ENCODE assay signal across 9 cellular contexts in genomic region chr15:52529940-52530339, GRCh38. TPM values are rescaled to one million over a fixed set of nuclear protein-coding genes. Genes with fewer than 3 reads are reported as not detected.
DNase-seq lines count a peak whose midpoint lies in the region; ATAC-seq, FAIRE-seq and TF ChIP-seq lines count a peak whose summit lies in the region.
"Had no signal": no experiment of that assay in that cellular context is flagged by ENCODE, and none has a peak within 500 bp of the region (broad histone marks: within the 10 kb centered on the region; RNA-seq: fewer than 3 reads in every experiment).

No MANE protein-coding gene starts in this region.

- TF ChIP-seq CTCF in DOHH2 (IDR thresholded peaks at IDR 0.05; ENCODE audit: low read depth, low read length, poor library complexity, severe bottlenecking) = no peak
- no peak for TF ChIP-seq CTCF in PC-9 (conservative IDR thresholded peaks at IDR 0.05)
- TF ChIP-seq CTCF in endothelial cell of umbilical vein (IDR thresholded peaks at IDR 0.05; ENCODE audit: extremely low read depth in 1 of 2, insufficient read depth in 1 of 2, low read depth in 1 of 2, low read length in 2 of 2) = no peak
- no peak for TF ChIP-seq CTCF in progenitor cell of endocrine pancreas (IDR thresholded peaks at IDR 0.05; ENCODE audit: unreplicated experiment)
- TF ChIP-seq CTCF in upper lobe of right lung (IDR thresholded peaks at IDR 0.05) = no peak

- FAIRE-seq in endothelial cell of umbilical vein (lab: Jason Lieb, UNC) = no peak

- CTCF ChIA-PET in PC-9 (lab: Charles Lee) (no interaction called here), endothelial cell of umbilical vein (lab: Charles Lee) (interaction anchor here (0.6 kb wide), 1 partner anchor 201 kb away, joined by 4 read pairs; no protein-coding TSS in a partner anchor)

- no peaks in the 10 kb centered on the region for H3K9me2 ChIP-seq in DOHH2 (replicated peaks; ENCODE audit: control insufficient read depth, low read length)
- no peaks in the 10 kb centered on the region for H3K9me2 ChIP-seq in PC-9 (ENCODE audit: insufficient read depth)

- H3K27ac ChIP-seq in DOHH2 (ENCODE audit: low read depth, low read length) (no peak overlapping the region), PC-9 (no peak overlapping the region), endothelial cell of umbilical vein (ENCODE audit: insufficient read depth, low read depth, low read length) (no peak overlapping the region), upper lobe of right lung (no peak overlapping the region)

- POLR2A ChIA-PET in PC-9 (lab: Charles Lee; ENCODE audit: unreplicated experiment) = no interaction called here
- POLR2A ChIA-PET in endothelial cell of umbilical vein (lab: Charles Lee) = no interaction called here

- no peak overlapping the region for H3K9ac ChIP-seq in endothelial cell of umbilical vein (replicated peaks; ENCODE audit: extremely low read depth, insufficient read depth, low read length)

- H4K20me1 ChIP-seq in DOHH2 (ENCODE audit: control insufficient read depth, insufficient read depth, low read depth, low read length) (peaks cover 5% of the 10 kb centered on the region; the same call in 1 of the 2 replicates), PC-9 (ENCODE audit: insufficient read depth) (no peaks in the 10 kb centered on the region), endothelial cell of umbilical vein (replicated peaks; ENCODE audit: control insufficient read depth, extremely low read depth, insufficient read depth, low read length) (peaks cover 3% of the 10 kb centered on the region)

- intact Hi-C loops in PC-9 (cut with micrococcal nuclease; ENCODE audit: unreplicated experiment) (loop anchor here (5.0 kb wide), 2 partner anchors 198 to 273 kb away; no protein-coding TSS in a partner anchor), endothelial cell of umbilical vein (cut with micrococcal nuclease) (loop anchor here (1.0 to 2.0 kb wide), 5 partner anchors 37 to 273 kb away; no protein-coding TSS in a partner anchor), upper lobe of right lung (cut with DNase I) (no loop called here)

- H3K4me3 Mint-ChIP-seq in progenitor cell of endocrine pancreas (ENCODE audit: low read depth) = peak overlapping the region; percentile 74

- DNase-seq in PC-9 (no peak), endothelial cell of umbilical vein (ENCODE audit: low read depth, low spot score) (no peak), progenitor cell of endocrine pancreas (ENCODE audit: low spot score, unreplicated experiment) (no peak), H4 (ENCODE audit: low spot score) (no peak), upper lobe of right lung (no peak)
- DNase-seq in stimulated activated CD4-positive, alpha-beta T cell treated with anti-CD3 and anti-CD28 coated beads, Interleukin-12 subunit alpha, Interleukin-12 subunit beta, amount 100 ng/mL, for 4 hours = no peak
- DNase-seq: NCI-H2081 treated with DMSO at 0.1 percent for 48 hours had no signal

- no peaks in the 10 kb centered on the region for H3K9me3 Mint-ChIP-seq in progenitor cell of endocrine pancreas (ENCODE audit: low read depth)

- ATAC-seq in HG02970 (IDR thresholded peaks at IDR 0.05; ENCODE audit: low FRiP score, unreplicated experiment) (no peak), upper lobe of right lung (no peak)

- H3K36me3 ChIP-seq in DOHH2 (ENCODE audit: control insufficient read depth, low read length) = no peaks in the 10 kb centered on the region
- H3K36me3 ChIP-seq in PC-9 (ENCODE audit: low read depth) = no peaks in the 10 kb centered on the region
- no peaks in the 10 kb centered on the region for H3K36me3 ChIP-seq in endothelial cell of umbilical vein (ENCODE audit: control insufficient read depth in 2 of 2, extremely low read depth in 1 of 2, insufficient read depth in 2 of 2, low read length in 2 of 2)
- H3K36me3 ChIP-seq in upper lobe of right lung = no peaks in the 10 kb centered on the region

- peaks cover 11% of the 10 kb centered on the region for H3K4me1 Mint-ChIP-seq in progenitor cell of endocrine pancreas (ENCODE audit: low read depth)

- H3K4me2 ChIP-seq in DOHH2 (ENCODE audit: low read length) (peak overlapping the region; percentile 91), PC-9 (peak overlapping the region; percentile 89; the same call in 1 of the 2 replicates), endothelial cell of umbilical vein (ENCODE audit: insufficient read depth, low read length) (peak overlapping the region; percentile 82)

- H3F3A ChIP-seq in DOHH2 (ENCODE audit: control insufficient read depth, insufficient read depth) (peaks cover 5% of the 10 kb centered on the region; the same call in 1 of the 2 replicates), PC-9 (ENCODE audit: insufficient read depth, low read depth) (no peaks in the 10 kb centered on the region)

- H3K4me1 ChIP-seq in DOHH2 (ENCODE audit: control insufficient read depth, low read length) (peaks cover 21% of the 10 kb centered on the region), PC-9 (replicated peaks; ENCODE audit: insufficient read depth) (no peaks in the 10 kb centered on the region), endothelial cell of umbilical vein (ENCODE audit: control insufficient read depth, extremely low read depth, insufficient read depth, low read length) (peaks cover 17% of the 10 kb centered on the region), upper lobe of right lung (peaks cover 16% of the 10 kb centered on the region)

- dilution Hi-C loops in endothelial cell of umbilical vein (cut with MboI; ENCODE audit: extremely low pct_ligation_motif_present, low sequenced_read_pairs) = no loop called here

- H2AFZ ChIP-seq in PC-9 (no peak overlapping the region), endothelial cell of umbilical vein (ENCODE audit: low read depth, low read length) (peak overlapping the region; percentile 77)

- peaks cover 33% of the 10 kb centered on the region for H3K79me2 ChIP-seq in DOHH2 (ENCODE audit: control insufficient read depth, low read length)
- no peaks in the 10 kb centered on the region for H3K79me2 ChIP-seq in PC-9 (ENCODE audit: low read depth)
- peaks cover 36% of the 10 kb centered on the region for H3K79me2 ChIP-seq in endothelial cell of umbilical vein (ENCODE audit: control insufficient read depth, insufficient read depth, low read length)

- peak overlapping the region; percentile 53 for H3K27ac Mint-ChIP-seq in progenitor cell of endocrine pancreas

- BruUV-seq in PC-9 (replicated peaks; lab: Mats Ljungman, UMichigan) (no TSS peak), endothelial cell of umbilical vein (replicated peaks; lab: Mats Ljungman, UMichigan) (no TSS peak)

- H3K27me3 ChIP-seq in DOHH2 (ENCODE audit: control insufficient read depth, low read length) (peaks cover 8% of the 10 kb centered on the region), PC-9 (ENCODE audit: insufficient read depth, low read depth) (no peaks in the 10 kb centered on the region), endothelial cell of umbilical vein (ENCODE audit: control insufficient read depth in 2 of 2, insufficient read depth in 2 of 2, low read length in 2 of 2) (no peaks in the 10 kb centered on the region), upper lobe of right lung (peaks cover 6% of the 10 kb centered on the region)

- H3K9me3 ChIP-seq in DOHH2 (ENCODE audit: control insufficient read depth, insufficient read depth, low read length) = no peaks in the 10 kb centered on the region
- H3K9me3 ChIP-seq in PC-9 (ENCODE audit: insufficient read depth, low read depth) = no peaks in the 10 kb centered on the region
- no peaks in the 10 kb centered on the region for H3K9me3 ChIP-seq in endothelial cell of umbilical vein (replicated peaks; ENCODE audit: control insufficient read depth, insufficient read depth, low read length)
- no peaks in the 10 kb centered on the region for H3K9me3 ChIP-seq in upper lobe of right lung

- H3K9me1 ChIP-seq in endothelial cell of umbilical vein (replicated peaks; ENCODE audit: control insufficient read depth, extremely low read depth, insufficient read depth, low read length) = no peaks in the 10 kb centered on the region

- H3K27me3 Mint-ChIP-seq in progenitor cell of endocrine pancreas = peaks cover 58% of the 10 kb centered on the region

- no peak for TF ChIP-seq POLR2A in endothelial cell of umbilical vein (IDR thresholded peaks at IDR 0.05; ENCODE audit: low read depth, low read length)

- peak overlapping the region; percentile 91 for H3K4me3 ChIP-seq in DOHH2 (ENCODE audit: low read length)
- H3K4me3 ChIP-seq in PC-9 = no peak overlapping the region
- H3K4me3 ChIP-seq in endothelial cell of umbilical vein (replicated peaks in 1 of 3; ENCODE audit: insufficient read depth in 1 of 3, low read depth in 1 of 3, low read length in 3 of 3) = peak overlapping the region in 1 of 3 experiments; percentile 58
- H3K4me3 ChIP-seq in upper lobe of right lung = no peak overlapping the region

- no peaks in the 10 kb centered on the region for H3K36me3 Mint-ChIP-seq in progenitor cell of endocrine pancreas (ENCODE audit: insufficient read depth)

TF ChIP-seq in endothelial cell of umbilical vein, 7 proteins besides CTCF, POLR2A, EP300 and RAD21 (continues in another document):
- TF ChIP-seq POLR2AphosphoS5 (IDR thresholded peaks at IDR 0.05; ENCODE audit: insufficient read depth, low read depth, low read length) (no peak), GATA2 (IDR thresholded peaks at IDR 0.05; ENCODE audit: insufficient read depth, insufficient read length, low read depth, low read length) (no peak)

RNA-seq across cellular contexts. Expression of gene MYO5A, which starts 1.3 kb away (rescaled TPM):
- total RNA-seq in PC-9 (2021) (8.7 and 10.7 TPM in 2 replicates), endothelial cell of umbilical vein (87.9 and 91.9 TPM in 2 replicates), progenitor cell of endocrine pancreas (24.9 and 31.0 TPM in 2 replicates), upper lobe of right lung (26.0 TPM)
- polyA plus RNA-seq in endothelial cell of umbilical vein = 28.8 and 31.9 TPM in 2 replicates
- 41.6 and 45.8 TPM in 2 replicates for polyA plus RNA-seq in endothelial cell of umbilical vein (2011; cell fraction: cytosol; rRNA removed)
- 73.2 and 78.4 TPM in 2 replicates for polyA plus RNA-seq in endothelial cell of umbilical vein (2011; cell fraction: nucleus; rRNA removed)
- 39.4 and 70.2 TPM in 2 replicates for polyA plus RNA-seq in endothelial cell of umbilical vein (2012)
- 146 and 150 TPM in 2 replicates for polyA minus RNA-seq in endothelial cell of umbilical vein
- polyA minus RNA-seq in endothelial cell of umbilical vein (2011; cell fraction: cytosol; rRNA and poly(A)+ RNA removed) = 12.2 TPM
- polyA minus RNA-seq in endothelial cell of umbilical vein (2011; cell fraction: nucleus; rRNA and poly(A)+ RNA removed) = 95.2 and 130 TPM in 2 replicates
- 15.2 and 21.4 TPM in 2 replicates for total RNA-seq in H4 (2014; rRNA removed; shearing (Covaris generic))

RNA-seq across cellular contexts. Expression of gene ARPP19, which starts 38.9 kb away (rescaled TPM):
- total RNA-seq in PC-9 (2021) (108 and 119 TPM in 2 replicates), endothelial cell of umbilical vein (176 and 191 TPM in 2 replicates), progenitor cell of endocrine pancreas (186 and 193 TPM in 2 replicates), upper lobe of right lung (156 TPM)
- polyA plus RNA-seq in endothelial cell of umbilical vein = 38.2 and 47.1 TPM in 2 replicates
- 41.7 and 41.8 TPM in 2 replicates for polyA plus RNA-seq in endothelial cell of umbilical vein (2011; cell fraction: cytosol; rRNA removed)
- polyA plus RNA-seq in endothelial cell of umbilical vein (2011; cell fraction: nucleus; rRNA removed) = 22.4 and 30.1 TPM in 2 replicates
- 52.1 and 68.7 TPM in 2 replicates for polyA plus RNA-seq in endothelial cell of umbilical vein (2012)
- 79.6 and 94.1 TPM in 2 replicates for polyA minus RNA-seq in endothelial cell of umbilical vein
- 64.3 TPM for polyA minus RNA-seq in endothelial cell of umbilical vein (2011; cell fraction: cytosol; rRNA and poly(A)+ RNA removed)
- 31.4 and 48.2 TPM in 2 replicates for polyA minus RNA-seq in endothelial cell of umbilical vein (2011; cell fraction: nucleus; rRNA and poly(A)+ RNA removed)
- 79.2 and 109 TPM in 2 replicates for total RNA-seq in H4 (2014; rRNA removed; shearing (Covaris generic))
